ENCODE assay signal across 25 cellular contexts in genomic region chr2:84214455-84214854, GRCh38.
"Had no signal": no experiment of that assay in that cellular context is flagged by ENCODE, and none has a peak within 500 bp of the region (broad histone marks: within the 10 kb centered on the region; RNA-seq: fewer than 3 reads in every experiment).

No MANE protein-coding gene starts in this region.

- H3K9me3 ChIP-seq: SK-N-SH had no signal

- H3K9me2 ChIP-seq: SK-N-SH had no signal

- H3K36me3 Mint-ChIP-seq: T-cell had no signal

- ATAC-seq: HepG2, Panc1, PC-3, T-cell had no signal

- FAIRE-seq: HepG2 had no signal

- H3K4me3 Mint-ChIP-seq: T-cell had no signal

- DNase-seq: IMR-90; Kasumi-1; KG1; MM.1S; NCI-H1092 treated with DMSO at 0.1 percent for 48 hours; NCI-H1436; NCI-H187; NCI-H2029; NCI-H2081 treated with DMSO at 0.1 percent for 48 hours; NCI-H2171; NCI-H226; NCI-H446; NCI-H510A; NCI-H524 treated with DMSO at 0.1 percent for 48 hours; NCI-H69; NCI-H774; NK-92 treated with Interleukin-12 subunit alpha and Interleukin-12 subunit beta, amount 100 ng/mL, for 24 hours; PC-3; SHP77; SK-N-SH; SW 1271; T-cell had no signal

- H3K4me1 Mint-ChIP-seq: T-cell had no signal

- H3K9ac ChIP-seq: SK-N-SH had no signal

- H3K9me3 Mint-ChIP-seq: T-cell had no signal

- H3K27ac ChIP-seq: RWPE1 had no signal

- H3K4me2 ChIP-seq: SK-N-SH had no signal

- H3K27ac Mint-ChIP-seq: T-cell had no signal
